Comparison of ENCODE assay signal across 7 cellular contexts in genomic region chr17:68511254-68511670, GRCh38. TPM values are rescaled to one million over a fixed set of nuclear protein-coding genes. Genes with fewer than 3 reads are reported as not detected.
DNase-seq lines count a peak whose midpoint lies in the region; ATAC-seq, FAIRE-seq and TF ChIP-seq lines count a peak whose summit lies in the region.

No MANE protein-coding gene starts in this region.

- dilution Hi-C loops in endothelial cell of umbilical vein (cut with MboI; ENCODE audit: extremely low pct_ligation_motif_present, low sequenced_read_pairs) = no loop called here

- H3K27me3 ChIP-seq in H7 (ENCODE audit: control insufficient read depth, insufficient read depth, low read length) (no peaks in the 10 kb centered on the region), Panc1 (ENCODE audit: control insufficient read depth, insufficient read depth, low read length) (no peaks in the 10 kb centered on the region), endothelial cell of umbilical vein (ENCODE audit: control insufficient read depth in 2 of 2, insufficient read depth in 2 of 2, low read length in 2 of 2) (no peaks in the 10 kb centered on the region)

- H3K9me3 ChIP-seq in Panc1 (ENCODE audit: control insufficient read depth, insufficient read depth, low read depth, low read length) (no peaks in the 10 kb centered on the region), endothelial cell of umbilical vein (replicated peaks; ENCODE audit: control insufficient read depth, insufficient read depth, low read length) (no peaks in the 10 kb centered on the region)

- no peak for FAIRE-seq in endothelial cell of umbilical vein (lab: Jason Lieb, UNC)

- H3K79me2 ChIP-seq in endothelial cell of umbilical vein (ENCODE audit: control insufficient read depth, insufficient read depth, low read length) = peaks cover 36% of the 10 kb centered on the region

- peak overlapping the region; percentile 84 for H3K4me3 ChIP-seq in H7 (ENCODE audit: insufficient read depth, low read depth, low read length)
- peak overlapping the region; percentile 96 to 97 for H3K4me3 ChIP-seq in Panc1 (ENCODE audit: low read depth in 2 of 2, low read length in 2 of 2)
- H3K4me3 ChIP-seq in endothelial cell of umbilical vein (replicated peaks in 1 of 3; ENCODE audit: insufficient read depth in 1 of 3, low read depth in 1 of 3, low read length in 3 of 3) = peak overlapping the region in 1 of 3 experiments; percentile 84

- peak overlapping the region; percentile 19 for H3K4me2 ChIP-seq in endothelial cell of umbilical vein (ENCODE audit: insufficient read depth, low read length)

- POLR2A ChIA-PET in Panc1 (lab: Charles Lee) (interaction anchor here (0.6 kb wide), 1 partner anchor 32 kb away, joined by 15 read pairs; no protein-coding TSS in a partner anchor), endothelial cell of umbilical vein (lab: Charles Lee) (no interaction called here)

- peak overlapping the region; percentile 97 for H3K9ac ChIP-seq in endothelial cell of umbilical vein (replicated peaks; ENCODE audit: extremely low read depth, insufficient read depth, low read length)

- DNase-seq in H7 = no peak
- no peak for DNase-seq in Panc1 (ENCODE audit: low read depth, low spot score)
- DNase-seq in endothelial cell of umbilical vein (ENCODE audit: low read depth, low spot score) = no peak
- no peak for DNase-seq in osteocyte (ENCODE audit: extremely low spot score, unreplicated experiment)
- DNase-seq in NOMO-1 (lab: John Stamatoyannopoulos, UW; ENCODE audit: unreplicated experiment in 2 of 2) = no peak
- no peak for DNase-seq in epidermal melanocyte (ENCODE audit: insufficient read length, low spot score)
- DNase-seq in SW 1271 (lab: John Stamatoyannopoulos, UW) = no peak

- H3K27ac ChIP-seq in Panc1 (ENCODE audit: low read length) = peak overlapping the region; percentile 63
- H3K27ac ChIP-seq in endothelial cell of umbilical vein (ENCODE audit: insufficient read depth, low read depth, low read length) = no peak overlapping the region

- in situ Hi-C loops in Panc1 (cut with HindIII; ENCODE audit: low pct_unique_long_range_greater_than_20kb, low sequenced_read_pairs) = no loop called here

- peaks cover 45% of the 10 kb centered on the region for H3K4me1 Mint-ChIP-seq in osteocyte (ENCODE audit: unreplicated experiment)

- BruUV-seq in Panc1 (replicated peaks; lab: Mats Ljungman, UMichigan) (no TSS peak), endothelial cell of umbilical vein (replicated peaks; lab: Mats Ljungman, UMichigan) (no TSS peak)

- no peaks in the 10 kb centered on the region for H3K27me3 Mint-ChIP-seq in osteocyte (ENCODE audit: unreplicated experiment)

- H3K27ac Mint-ChIP-seq in osteocyte (ENCODE audit: unreplicated experiment) = peak overlapping the region; percentile 98

- H4K20me1 ChIP-seq in endothelial cell of umbilical vein (replicated peaks; ENCODE audit: control insufficient read depth, extremely low read depth, insufficient read depth, low read length) = peaks cover 3% of the 10 kb centered on the region

- peak overlapping the region; percentile 86 for H2AFZ ChIP-seq in endothelial cell of umbilical vein (ENCODE audit: low read depth, low read length)

- H3K9me3 Mint-ChIP-seq in osteocyte (ENCODE audit: unreplicated experiment) = no peaks in the 10 kb centered on the region

- peak overlapping the region; percentile 81 for H3K4me3 Mint-ChIP-seq in osteocyte (ENCODE audit: unreplicated experiment)

- H3K4me1 ChIP-seq in Panc1 (ENCODE audit: control insufficient read depth, insufficient read depth, low read length) (peaks cover 7% of the 10 kb centered on the region; the same call in 1 of the 2 replicates), endothelial cell of umbilical vein (ENCODE audit: control insufficient read depth, extremely low read depth, insufficient read depth, low read length) (peaks cover 18% of the 10 kb centered on the region)

- H3K36me3 ChIP-seq in H7 (replicated peaks; ENCODE audit: control insufficient read depth, insufficient read depth, low read length) (peaks cover 6% of the 10 kb centered on the region), Panc1 (ENCODE audit: control insufficient read depth, insufficient read depth, low read length) (peaks cover 21% of the 10 kb centered on the region), endothelial cell of umbilical vein (ENCODE audit: control insufficient read depth in 2 of 2, extremely low read depth in 1 of 2, insufficient read depth in 2 of 2, low read length in 2 of 2) (no peaks in the 10 kb centered on the region)

- peaks cover 2% of the 10 kb centered on the region for H3K36me3 Mint-ChIP-seq in osteocyte (ENCODE audit: unreplicated experiment)

- TF ChIP-seq POLR2A in endothelial cell of umbilical vein (IDR thresholded peaks at IDR 0.05; ENCODE audit: low read depth, low read length) = no peak

- intact Hi-C loops in Panc1 (cut with micrococcal nuclease; ENCODE audit: unreplicated experiment) = no loop called here
- intact Hi-C loops in endothelial cell of umbilical vein (cut with micrococcal nuclease) = loop anchor here (5.0 kb wide), 1 partner anchor 254 kb away; no protein-coding TSS in a partner anchor

- TF ChIP-seq CTCF in Panc1 (IDR thresholded peaks at IDR 0.05) (no peak), endothelial cell of umbilical vein (IDR thresholded peaks at IDR 0.05; ENCODE audit: extremely low read depth in 1 of 2, insufficient read depth in 1 of 2, low read depth in 1 of 2, low read length in 2 of 2) (peak in 1 of 2 donors; percentile 8), osteocyte (IDR thresholded peaks at IDR 0.05) (no peak)

- H3K9me1 ChIP-seq in endothelial cell of umbilical vein (replicated peaks; ENCODE audit: control insufficient read depth, extremely low read depth, insufficient read depth, low read length) = no peaks in the 10 kb centered on the region

- CTCF ChIA-PET in Panc1 (lab: Charles Lee) = no interaction called here
- CTCF ChIA-PET in endothelial cell of umbilical vein (lab: Charles Lee) = interaction anchor here (1.1 kb wide), 1 partner anchor 9 kb away, joined by 3 read pairs; no protein-coding TSS in a partner anchor

- ATAC-seq in Panc1 = no peak

TF ChIP-seq in endothelial cell of umbilical vein, 7 proteins besides CTCF, POLR2A, EP300 and RAD21:
- TF ChIP-seq GATA2 (IDR thresholded peaks at IDR 0.05; ENCODE audit: insufficient read depth, insufficient read length, low read depth, low read length) (no peak), EZH2 (IDR thresholded peaks at IDR 0.05; ENCODE audit: borderline replicate concordance, low read depth, low read length, severe bottlenecking) (no peak), FOS (IDR thresholded peaks at IDR 0.05; ENCODE audit: borderline replicate concordance, insufficient read depth, low read length) (no peak), MYC (IDR thresholded peaks at IDR 0.05; ENCODE audit: low read depth, low read length) (no peak)

RNA-seq across cellular contexts. Expression of gene PRKAR1A, which starts 1.0 kb away (rescaled TPM):
- 106 and 109 TPM in 2 replicates for total RNA-seq in H7 (2014; rRNA removed; shearing (Covaris generic))
- total RNA-seq in Panc1 (2021; ENCODE audit: unreplicated experiment) (174 TPM), endothelial cell of umbilical vein (238 and 257 TPM in 2 replicates), osteocyte (308 and 326 TPM in 2 replicates)
- 124 TPM for polyA plus RNA-seq in Panc1 (2012; ENCODE audit: insufficient read length)
- polyA plus RNA-seq in endothelial cell of umbilical vein = 72.9 and 92.0 TPM in 2 replicates
- 95.9 and 100.0 TPM in 2 replicates for polyA plus RNA-seq in endothelial cell of umbilical vein (2011; cell fraction: cytosol; rRNA removed)
- 123 and 157 TPM in 2 replicates for polyA plus RNA-seq in endothelial cell of umbilical vein (2011; cell fraction: nucleus; rRNA removed)
- 166 and 194 TPM in 2 replicates for polyA plus RNA-seq in endothelial cell of umbilical vein (2012)
- polyA minus RNA-seq in endothelial cell of umbilical vein = 340 and 428 TPM in 2 replicates
- 163 TPM for polyA minus RNA-seq in endothelial cell of umbilical vein (2011; cell fraction: cytosol; rRNA and poly(A)+ RNA removed)
- polyA minus RNA-seq in endothelial cell of umbilical vein (2011; cell fraction: nucleus; rRNA and poly(A)+ RNA removed) = 240 and 318 TPM in 2 replicates

RNA-seq across cellular contexts. Expression of gene WIPI1, which starts 54.0 kb away (rescaled TPM):
- 22.4 and 24.4 TPM in 2 replicates for total RNA-seq in H7 (2014; rRNA removed; shearing (Covaris generic))
- total RNA-seq in Panc1 (2021; ENCODE audit: unreplicated experiment) (19.8 TPM), endothelial cell of umbilical vein (41.5 and 49.9 TPM in 2 replicates), osteocyte (74.5 and 78.1 TPM in 2 replicates)
- polyA plus RNA-seq in Panc1 (2012; ENCODE audit: insufficient read length) = 28.2 TPM
- polyA plus RNA-seq in endothelial cell of umbilical vein = 69.8 and 70.3 TPM in 2 replicates
- polyA plus RNA-seq in endothelial cell of umbilical vein (2011; cell fraction: cytosol; rRNA removed) = 76.5 and 78.2 TPM in 2 replicates
- 74.6 and 88.2 TPM in 2 replicates for polyA plus RNA-seq in endothelial cell of umbilical vein (2011; cell fraction: nucleus; rRNA removed)
- polyA plus RNA-seq in endothelial cell of umbilical vein (2012) = 53.7 and 71.7 TPM in 2 replicates
- polyA minus RNA-seq in endothelial cell of umbilical vein = 80.8 and 96.2 TPM in 2 replicates
- polyA minus RNA-seq in endothelial cell of umbilical vein (2011; cell fraction: cytosol; rRNA and poly(A)+ RNA removed) = 4.9 TPM
- polyA minus RNA-seq in endothelial cell of umbilical vein (2011; cell fraction: nucleus; rRNA and poly(A)+ RNA removed) = 59.8 and 75.3 TPM in 2 replicates
